Comparison of ENCODE assay signal across 16 cellular contexts in the genomic region with DNA sequence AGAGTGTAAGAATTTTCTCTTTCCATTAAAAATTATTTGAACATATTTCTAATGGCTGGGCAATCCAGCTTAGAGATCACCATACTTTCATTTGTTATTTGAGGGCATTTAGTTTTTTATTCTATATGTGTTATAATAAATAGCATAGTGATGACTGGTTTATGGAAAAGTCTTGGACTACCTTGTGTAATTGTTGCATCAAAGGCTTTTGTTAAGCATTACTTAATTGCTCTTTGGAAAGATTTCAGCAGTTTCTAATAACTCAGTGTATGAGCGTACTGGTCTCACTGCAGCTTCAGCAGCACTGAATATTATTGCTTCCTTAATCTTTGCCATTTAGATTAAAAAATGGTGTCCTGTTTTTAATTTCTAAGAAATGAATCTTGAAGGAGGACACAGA.
"Had no signal": no experiment of that assay in that cellular context is flagged by ENCODE, and none has a peak within 500 bp of the region (broad histone marks: within the 10 kb centered on the region; RNA-seq: fewer than 3 reads in every experiment).

No MANE protein-coding gene starts in this region.

- ATAC-seq: activated naive CD4-positive, alpha-beta T cell treated with anti-CD3 and anti-CD28 coated beads, Interleukin-2, amount 50 U/mL, for 72 hours had no signal

- DNase-seq: activated CD4-positive, alpha-beta T cell treated with anti-CD3 and anti-CD28 coated beads for 1 hour; activated gamma-delta T cell; adrenal gland; effector CD8-positive, alpha-beta T cell; head of caudate nucleus; left ventricle myocardium inferior; occipital lobe; posterior cingulate gyrus; retina; stimulated activated CD4-positive, alpha-beta T cell treated with anti-CD3 and anti-CD28 coated beads, Interleukin-2, amount 100 ng/mL, for 24 hours; stimulated activated naive CD4-positive, alpha-beta T cell treated with Interleukin-2 at 50 U/mL for 16 hours; T-helper 2 cell; thyroid gland; WERI-Rb-1 had no signal

- H3K4me3 ChIP-seq: adrenal gland, cardiac muscle cell, left ventricle myocardium inferior, thyroid gland had no signal
